ENCODE assay signal across 21 cellular contexts in the genomic region with DNA sequence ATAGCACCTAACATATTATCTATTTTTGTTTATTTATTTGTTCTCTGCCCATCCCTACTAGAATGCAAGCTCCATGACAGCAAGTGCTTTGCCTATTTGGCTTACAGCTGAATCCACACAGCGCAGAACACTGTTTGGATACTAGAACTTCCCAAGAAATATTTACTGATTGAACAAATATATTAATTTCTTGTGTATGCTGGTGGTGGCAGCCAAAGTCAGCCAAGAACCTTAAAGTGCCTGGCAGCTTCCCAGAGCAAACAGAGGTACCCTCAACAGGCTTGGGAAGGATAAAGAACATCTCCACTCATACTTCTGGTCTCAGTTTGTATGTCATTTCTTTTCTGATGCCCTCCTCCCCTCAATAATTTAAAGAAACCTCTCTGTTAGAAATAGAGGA.
"Had no signal": no experiment of that assay in that cellular context is flagged by ENCODE, and none has a peak within 500 bp of the region (broad histone marks: within the 10 kb centered on the region; RNA-seq: fewer than 3 reads in every experiment).

No MANE protein-coding gene starts in this region.

- H3K27ac ChIP-seq: coronary artery, epithelial cell of prostate, esophagus squamous epithelium, gastrocnemius medialis, heart right ventricle, left lung, lower lobe of right lung had no signal

- DNase-seq: effector CD8-positive, alpha-beta T cell; effector memory CD8-positive, alpha-beta T cell; endodermal cell; erythroblast; esophagus squamous epithelium; foreskin fibroblast; foreskin melanocyte; gastrocnemius medialis; glutamatergic neuron; head of caudate nucleus; heart right ventricle; hippocampal formation; left cardiac atrium; left lung; left ventricle myocardium superior; lower lobe of right lung; mesenchymal stem cell; mucosa of descending colon; naive B cell had no signal
